15 cellular contexts compared by ENCODE assay signal in the genomic region with DNA sequence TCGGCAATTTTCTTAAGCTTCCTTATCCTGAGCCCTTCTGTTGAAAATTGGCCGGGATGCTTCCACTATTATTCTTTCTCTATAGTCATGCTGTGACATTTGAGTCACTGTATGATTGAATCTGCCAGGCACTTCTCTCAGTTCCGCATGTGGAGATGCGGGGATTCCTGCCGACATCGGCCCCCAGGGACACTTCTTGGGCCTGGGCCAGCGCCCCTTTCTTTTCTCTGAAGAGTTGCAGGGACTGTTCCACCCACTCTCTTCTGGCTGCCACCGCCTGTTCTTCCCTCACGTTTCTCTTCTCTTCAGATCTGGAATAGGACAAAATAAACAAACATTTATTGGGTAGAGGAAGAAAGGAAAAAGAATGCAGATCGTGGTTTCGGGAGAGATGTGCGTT.
A peak's percentile ranks its signal among the peaks of the same experiment; 100 is the strongest.
DNase-seq lines count a peak whose midpoint lies in the region; ATAC-seq and TF ChIP-seq lines count a peak whose summit lies in the region.
"Had no signal": no experiment of that assay in that cellular context is flagged by ENCODE, and none has a peak within 500 bp of the region (broad histone marks: within the 10 kb centered on the region; RNA-seq: fewer than 3 reads in every experiment).

No MANE protein-coding gene starts in this region.

- H3K27ac ChIP-seq in A673 (ENCODE audit: low read depth, low read length, poor library complexity, severe bottlenecking) (no peak overlapping the region), SJSA1 (no peak overlapping the region), Karpas-422 (ENCODE audit: low read length) (no peak overlapping the region)

- no peak overlapping the region for H3K9ac ChIP-seq in Karpas-422 (ENCODE audit: low read length)

- peaks cover 17% of the 10 kb centered on the region for H3K4me1 ChIP-seq in A673 (ENCODE audit: insufficient read depth, low read length, poor library complexity, severe bottlenecking)
- H3K4me1 ChIP-seq in SJSA1 (replicated peaks): no peaks in the 10 kb centered on the region
- no peaks in the 10 kb centered on the region for H3K4me1 ChIP-seq in Karpas-422 (ENCODE audit: low read length)

- DNase-seq in A673 (ENCODE audit: low spot score) (peak; percentile 96), HEK293T (ENCODE audit: extremely low spot score) (peak; percentile 47), SJSA1 (ENCODE audit: low read depth in 1 of 2, low spot score in 2 of 2) (peak; percentile 39 to 49), left cardiac atrium (peak; percentile 30), posterior vena cava (ENCODE audit: low spot score) (no peak), NCI-H1930 (lab: John Stamatoyannopoulos, UW) (no peak), HUDEP-2 (lab: John Stamatoyannopoulos, UW; ENCODE audit: unreplicated experiment in 76 of 76) (no peak), Karpas-422 (no peak)
- DNase-seq: activated CD4-positive, alpha-beta T cell treated with anti-CD3 and anti-CD28 coated beads for 36 hours; activated T-cell treated with anti-CD3 and anti-CD28 coated beads, Interleukin-2, amount 50 U/mL, for 4 hours; AML-193; effector CD8-positive, alpha-beta T cell; naive thymus-derived CD4-positive, alpha-beta T cell; stimulated activated naive CD8-positive, alpha-beta T cell treated with anti-CD3 and anti-CD28 coated beads, Interleukin-15, Interleukin-2, amounts not matched to agents 100 U/mL and 50 U/mL, for 24 hours had no signal

- H3K36me3 ChIP-seq in A673 (ENCODE audit: insufficient read depth, low read length, poor library complexity, severe bottlenecking) (no peaks in the 10 kb centered on the region), SJSA1 (no peaks in the 10 kb centered on the region), Karpas-422 (ENCODE audit: insufficient read depth, low read length) (no peaks in the 10 kb centered on the region)

- no peaks in the 10 kb centered on the region for H3K9me2 ChIP-seq in Karpas-422 (replicated peaks; ENCODE audit: insufficient read depth, low read length)

- no peaks in the 10 kb centered on the region for H3K79me2 ChIP-seq in Karpas-422 (ENCODE audit: low read length)

- H3K9me3 ChIP-seq in A673 (ENCODE audit: low read depth, low read length, poor library complexity, severe bottlenecking) (no peaks in the 10 kb centered on the region), SJSA1 (replicated peaks) (no peaks in the 10 kb centered on the region), Karpas-422 (ENCODE audit: low read length) (no peaks in the 10 kb centered on the region)

- H3K27me3 ChIP-seq in A673 (replicated peaks; ENCODE audit: insufficient read depth, low read depth, low read length, poor library complexity) (peaks cover 76% of the 10 kb centered on the region), SJSA1 (replicated peaks) (no peaks in the 10 kb centered on the region; the same call in 1 of the 2 replicates), Karpas-422 (ENCODE audit: low read length) (no peaks in the 10 kb centered on the region)

- no peak for TF ChIP-seq CTCF in A673 (conservative IDR thresholded peaks at IDR 0.05; ENCODE audit: low read depth, low read length)

- CTCF ChIA-PET in A673 (lab: Charles Lee): no interaction called here
- CTCF ChIA-PET in HEK293T (lab: Yijun Ruan, JAX): interaction anchor here (1.4 kb wide), 1 partner anchor 12 kb away, joined by 3 read pairs; no protein-coding TSS in a partner anchor

- peak overlapping the region; percentile 29 for H3K4me3 ChIP-seq in A673 (ENCODE audit: low read depth, low read length, poor library complexity, severe bottlenecking)
- peak overlapping the region; percentile 17 for H3K4me3 ChIP-seq in SJSA1
- no peak overlapping the region for H3K4me3 ChIP-seq in Karpas-422 (ENCODE audit: low read length)

- BruUV-seq in A673 (replicated peaks; lab: Mats Ljungman, UMichigan): no TSS peak

- ATAC-seq in left cardiac atrium: no peak
- ATAC-seq: activated CD4-positive, alpha-beta T cell treated with anti-CD3 and anti-CD28 coated beads for 36 hours; activated T-cell treated with anti-CD3 and anti-CD28 coated beads, Interleukin-2, amount 50 U/mL, for 4 hours; naive thymus-derived CD4-positive, alpha-beta T cell; sciatic nerve; stimulated activated naive CD8-positive, alpha-beta T cell treated with anti-CD3 and anti-CD28 coated beads, Interleukin-15, Interleukin-2, amounts not matched to agents 100 U/mL and 50 U/mL, for 24 hours had no signal

- no peak overlapping the region for H3K4me2 ChIP-seq in Karpas-422 (ENCODE audit: low read depth, low read length, poor library complexity, severe bottlenecking)

- POLR2A ChIA-PET in A673 (lab: Charles Lee; ENCODE audit: low non-redundant PET) (no interaction called here), HEK293T (lab: Yijun Ruan, JAX) (no interaction called here)

- intact Hi-C loops in A673 (cut with micrococcal nuclease; ENCODE audit: unreplicated experiment) (no loop called here), left cardiac atrium (cut with DNase I) (no loop called here), posterior vena cava (cut with DNase I) (no loop called here)

- H2AFZ ChIP-seq in Karpas-422 (ENCODE audit: low read length): no peak overlapping the region

- no peaks in the 10 kb centered on the region for H4K20me1 ChIP-seq in Karpas-422 (ENCODE audit: insufficient read depth, low read depth, low read length)

TF ChIP-seq in HEK293T, 16 proteins besides CTCF, POLR2A, EP300 and RAD21:
- TF ChIP-seq SUZ12 (IDR thresholded peaks at IDR 0.05) (no peak), TARDBP (IDR thresholded peaks at IDR 0.05) (no peak), L3MBTL2 (conservative IDR thresholded peaks at IDR 0.05) (no peak), ELF4 (IDR thresholded peaks at IDR 0.05) (no peak), LEF1 (IDR thresholded peaks at IDR 0.05; ENCODE audit: borderline replicate concordance) (no peak), NFRKB (IDR thresholded peaks at IDR 0.05) (no peak), BHLHE40 (IDR thresholded peaks at IDR 0.05; ENCODE audit: borderline replicate concordance) (no peak), FOXK2 (IDR thresholded peaks at IDR 0.05) (no peak), SP1 (IDR thresholded peaks at IDR 0.05) (no peak), FOXM1 (IDR thresholded peaks at IDR 0.05; ENCODE audit: borderline replicate concordance) (no peak), HDGF (IDR thresholded peaks at IDR 0.05; ENCODE audit: borderline replicate concordance) (no peak)

Comparison
In these comparisons a context has a peak if more than half of its experiments do, and no peak if none do; other contexts are left out.
1. DNase-seq: peak in A673 (single experiment), HEK293T (single experiment), SJSA1 (2 of 2) and left cardiac atrium (single experiment); none in posterior vena cava (single experiment), NCI-H1930 (0 of 2), HUDEP-2 (0 of 76) and Karpas-422 (single experiment).